ENCODE assay signal across 2 cellular contexts in the genomic region with DNA sequence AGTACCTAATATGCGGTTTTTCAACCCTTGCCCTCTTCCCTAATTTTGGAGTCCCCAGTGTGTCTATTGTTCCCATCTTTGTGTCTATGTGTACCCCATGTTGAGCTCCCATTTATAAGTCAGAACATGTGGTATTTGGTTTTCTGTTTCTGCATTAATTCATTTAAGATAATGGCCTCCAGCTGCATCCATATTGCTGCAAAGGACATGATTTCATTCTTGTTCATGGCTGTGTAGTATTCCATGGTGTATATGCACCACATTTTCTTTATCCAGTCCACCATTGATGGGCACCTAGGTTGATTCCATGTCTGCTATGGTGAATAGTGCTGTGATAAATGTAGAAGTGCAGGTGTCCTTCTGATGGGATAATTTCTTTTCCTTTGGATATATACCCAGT. TPM values are rescaled to one million over a fixed set of nuclear protein-coding genes. Genes with fewer than 3 reads are reported as not detected.
"Had no signal": no experiment of that assay in that cellular context is flagged by ENCODE, and none has a peak within 500 bp of the region (broad histone marks: within the 10 kb centered on the region; RNA-seq: fewer than 3 reads in every experiment).

No MANE protein-coding gene starts in this region.

RNA-seq across cellular contexts. Expression of gene FOXD1, which starts 7.9 kb away (rescaled TPM):
- total RNA-seq: body of pancreas, cardiac muscle cell had no signal
